Comparison of ENCODE assay signal across 39 cellular contexts in the genomic region with DNA sequence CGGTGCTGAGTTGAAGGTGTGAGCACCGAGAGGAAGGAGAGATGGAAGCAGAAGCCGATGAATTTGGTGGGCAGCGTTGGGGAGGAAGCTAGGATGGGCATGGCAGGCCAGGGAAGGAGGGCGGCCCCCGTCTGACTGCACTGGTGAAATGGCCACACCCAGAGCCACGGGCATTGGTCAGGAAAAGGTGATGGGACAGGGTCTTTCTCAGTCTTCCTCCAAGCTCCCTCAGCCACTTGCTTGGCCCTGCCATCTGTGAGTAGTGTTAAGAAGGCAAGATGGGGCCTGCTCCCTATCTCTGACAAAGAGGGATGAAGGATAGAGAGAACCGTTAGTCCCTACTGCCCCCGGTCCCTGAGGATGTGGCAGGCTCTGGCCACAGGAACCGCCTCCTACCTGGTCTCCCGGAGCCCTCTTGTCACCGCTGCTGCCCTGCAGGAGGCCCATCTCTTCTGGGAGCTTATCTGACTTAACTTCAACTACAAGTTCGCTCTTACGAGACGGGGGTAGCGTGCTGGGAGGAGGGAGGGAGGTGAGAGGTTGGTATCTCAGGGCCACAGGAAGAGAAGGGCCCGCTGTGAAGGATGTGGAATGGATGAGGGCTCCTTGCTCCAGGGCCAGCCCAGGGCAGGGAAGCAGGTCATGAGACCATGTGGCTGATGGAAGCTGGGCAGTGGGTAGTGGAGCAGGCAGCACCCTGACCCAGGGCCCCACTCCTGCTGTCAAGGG. TPM values are rescaled to one million over a fixed set of nuclear protein-coding genes. Genes with fewer than 3 reads are reported as not detected.
DNase-seq lines count a peak whose midpoint lies in the region; ATAC-seq, FAIRE-seq and TF ChIP-seq lines count a peak whose summit lies in the region.
"Had no signal": no experiment of that assay in that cellular context is flagged by ENCODE, and none has a peak within 500 bp of the region (broad histone marks: within the 10 kb centered on the region; RNA-seq: fewer than 3 reads in every experiment).

No MANE protein-coding gene starts in this region.

- no peaks in the 10 kb centered on the region for H3K27me3 Mint-ChIP-seq in naive thymus-derived CD8-positive, alpha-beta T cell

- H4K91ac ChIP-seq in H1 (replicated peaks; ENCODE audit: insufficient read length, low read length) = no peak overlapping the region

- DNase-seq in activated naive CD4-positive, alpha-beta T cell treated with anti-CD3 and anti-CD28 coated beads, Interleukin-2, amount 50 U/mL, for 72 hours (ENCODE audit: low spot score in 2 of 2) = no peak
- DNase-seq in activated naive CD4-positive, alpha-beta T cell (lab: John Stamatoyannopoulos, UW) = no peak
- DNase-seq in H1 (ENCODE audit: low read depth in 1 of 2, low spot score in 2 of 2) (no peak), tibial artery (peak in 1 of 2 donors; percentile 67), cerebellar nuclear complex (lab: John Stamatoyannopoulos, UW) (no peak), GM12892 (ENCODE audit: insufficient read length) (no peak)
- no peak for DNase-seq in naive thymus-derived CD8-positive, alpha-beta T cell
- DNase-seq: activated CD4-positive, alpha-beta memory T cell treated with anti-CD3 and anti-CD28 coated beads for 36 hours; activated CD8-positive, alpha-beta memory T cell treated with anti-CD3 and anti-CD28 coated beads, Interleukin-2, amount 50 U/mL, for 4 hours; activated naive CD4-positive, alpha-beta T cell treated with anti-CD3 and anti-CD28 coated beads, Interleukin-2, amount 50 U/mL, for 16 hours; amniotic stem cell; effector CD4-positive, alpha-beta T cell; erythroblast; heart right ventricle; naive B cell; NCI-H1417 treated with DMSO at 0.1 percent for 48 hours; NCI-H2081; NCI-H69; nucleus accumbens; PC-9; SHP77; stimulated activated CD4-positive, alpha-beta T cell treated with anti-CD3 and anti-CD28 coated beads, Interleukin-12 subunit alpha, Interleukin-12 subunit beta, amount 100 ng/mL, for 4 hours; stimulated activated CD4-positive, alpha-beta T cell treated with anti-CD3 and anti-CD28 coated beads, Interleukin-4, amount 100 ng/mL, for 1 hour; substantia nigra; T-helper 2 cell had no signal

- H3K56ac ChIP-seq in H1 (replicated peaks; ENCODE audit: insufficient read length, low read depth, low read length) = no peak overlapping the region

- no peaks in the 10 kb centered on the region for H3K79me2 ChIP-seq in H1 (ENCODE audit: control insufficient read depth in 1 of 2, insufficient read depth in 2 of 2, low read length in 2 of 2)

- H3K4me2 ChIP-seq in H1 (ENCODE audit: insufficient read depth in 1 of 2, low read depth in 2 of 2, low read length in 2 of 2) = no peak overlapping the region
- H3K4me2 ChIP-seq: PC-9 had no signal

- TF ChIP-seq CTCF in H1 (IDR thresholded peaks at IDR 0.05; ENCODE audit: control extremely low read depth in 1 of 3, insufficient read depth in 1 of 3, low read depth in 1 of 3, low read length in 3 of 3) (no peak), tibial artery (IDR thresholded peaks at IDR 0.05) (no peak)

- no peaks in the 10 kb centered on the region for H3K79me1 ChIP-seq in H1 (ENCODE audit: low read depth, low read length)

- H3K23me2 ChIP-seq in H1 (ENCODE audit: low read depth, low read length) = peaks cover 3% of the 10 kb centered on the region; the same call in 1 of the 2 replicates

- intact Hi-C loops in tibial artery (cut with DNase I; ENCODE audit: low total_unique reads) = no loop called here

- POLR2A ChIA-PET in H1 (lab: Charles Lee; ENCODE audit: partially characterized antibody) = interaction anchor here (0.6 to 5.6 kb wide), 6 partner anchors 7 to 225 kb away, joined by 3 to 44 read pairs (median 4); partner anchors contain the start of gene MCAM
- POLR2A ChIA-PET in naive thymus-derived CD8-positive, alpha-beta T cell (lab: Charles Lee) = interaction anchor here (0.6 to 7.8 kb wide), 2 partner anchors 10 to 100 kb away, joined by 4 to 138 read pairs; partner anchors contain the start of gene MCAM

- no peak overlapping the region for H3K27ac ChIP-seq in H1 (ENCODE audit: low read depth, low read length)
- H3K27ac ChIP-seq in tibial artery = peak overlapping the region; percentile 99
- H3K27ac ChIP-seq: HL-60, PC-9, prostate gland had no signal

- ATAC-seq in activated naive CD4-positive, alpha-beta T cell treated with anti-CD3 and anti-CD28 coated beads, Interleukin-2, amount 50 U/mL, for 72 hours = no peak
- no peak for ATAC-seq in naive thymus-derived CD8-positive, alpha-beta T cell
- no peak for ATAC-seq in HG03280 (IDR thresholded peaks at IDR 0.05; ENCODE audit: unreplicated experiment)
- ATAC-seq: activated CD4-positive, CD25-positive, alpha-beta regulatory T cell treated with anti-CD3 and anti-CD28 coated beads, Interleukin-2, amount 50 U/mL, for 24 hours; sciatic nerve had no signal

- H3K23ac ChIP-seq in H1 (ENCODE audit: insufficient read length) = no peak overlapping the region

- H4K8ac ChIP-seq in H1 (ENCODE audit: extremely low read depth, insufficient read depth, low read length) = peak overlapping the region; percentile 16; the same call in 1 of the 2 replicates

- no peak overlapping the region for H3K4me3 Mint-ChIP-seq in naive thymus-derived CD8-positive, alpha-beta T cell
- H3K4me3 Mint-ChIP-seq: activated CD4-positive, alpha-beta memory T cell treated with anti-CD3 and anti-CD28 coated beads for 36 hours; mesothelial cell of epicardium had no signal

- no peak overlapping the region for H3K9ac ChIP-seq in H1 (replicated peaks in 1 of 4; ENCODE audit: extremely low read depth in 1 of 4, low read depth in 3 of 4, low read length in 3 of 4)

- no peak overlapping the region for H3K14ac ChIP-seq in H1 (ENCODE audit: insufficient read length)

- H3K27ac Mint-ChIP-seq in activated naive CD4-positive, alpha-beta T cell treated with anti-CD3 and anti-CD28 coated beads, Interleukin-2, amount 50 U/mL, for 72 hours = peak overlapping the region; percentile 55 to 74
- H3K27ac Mint-ChIP-seq in naive thymus-derived CD8-positive, alpha-beta T cell = peak overlapping the region in 8 of 10 donors; percentile 25 to 91 (median 72)
- H3K27ac Mint-ChIP-seq: activated CD4-positive, alpha-beta memory T cell treated with anti-CD3 and anti-CD28 coated beads for 36 hours; mesothelial cell of epicardium; naive B cell had no signal

- H2AFZ ChIP-seq in H1 (ENCODE audit: low read length) = no peak overlapping the region
- H2AFZ ChIP-seq: PC-9 had no signal

- H3K9me3 ChIP-seq in H1 (ENCODE audit: insufficient read depth in 2 of 2, low read depth in 1 of 2, low read length in 1 of 2) (no peaks in the 10 kb centered on the region), tibial artery (no peaks in the 10 kb centered on the region)
- H3K9me3 ChIP-seq: HAP-1, heart right ventricle, prostate gland had no signal

- H3K9me3 Mint-ChIP-seq in activated naive CD4-positive, alpha-beta T cell treated with anti-CD3 and anti-CD28 coated beads, Interleukin-2, amount 50 U/mL, for 72 hours = no peaks in the 10 kb centered on the region
- H3K9me3 Mint-ChIP-seq in naive thymus-derived CD8-positive, alpha-beta T cell = no peaks in the 10 kb centered on the region
- H3K9me3 Mint-ChIP-seq: activated CD4-positive, alpha-beta memory T cell treated with anti-CD3 and anti-CD28 coated beads for 36 hours; mesothelial cell of epicardium; naive B cell had no signal

- no peak overlapping the region for H3K4ac ChIP-seq in H1 (replicated peaks; ENCODE audit: insufficient read length, low read depth, low read length)

- H2BK20ac ChIP-seq in H1 (ENCODE audit: low read length) = no peak overlapping the region

- H3K4me1 ChIP-seq in H1 (replicated peaks in 1 of 4; ENCODE audit: control insufficient read depth in 3 of 4, insufficient read depth in 4 of 4, low read length in 3 of 4) (peaks cover 0 to 7% (median 6%) of the 10 kb centered on the region in 4 experiments; a peak in 6 of 7 replicates), tibial artery (peaks cover 0 to 97% (median 72%) of the 10 kb centered on the region in 4 donors)
- H3K4me1 ChIP-seq: HAP-1, prostate gland had no signal

- H3K4me1 Mint-ChIP-seq in naive thymus-derived CD8-positive, alpha-beta T cell = peaks cover 15 to 36% (median 30%) of the 10 kb centered on the region in 4 donors
- H3K4me1 Mint-ChIP-seq: mesothelial cell of epicardium had no signal

- CTCF ChIA-PET in H1 (lab: Charles Lee; ENCODE audit: partially characterized antibody) = interaction anchor here (1.4 to 13.8 kb wide), 6 partner anchors 8 to 165 kb away, joined by 3 to 174 read pairs (median 10); no protein-coding TSS in a partner anchor

- no peak overlapping the region for H2BK120ac ChIP-seq in H1 (replicated peaks; ENCODE audit: low read depth, low read length)

- H3K18ac ChIP-seq in H1 (ENCODE audit: extremely low read depth, low read length) = no peak overlapping the region

- FAIRE-seq in H1 (lab: Jason Lieb, UNC) (no peak), GM12892 (lab: Jason Lieb, UNC) (no peak)
- FAIRE-seq: D721Med, GM18507, urothelium cell line had no signal

- no peak for TF ChIP-seq EP300 in H1 (IDR thresholded peaks at IDR 0.05; ENCODE audit: borderline replicate concordance in 1 of 2, low read depth in 2 of 2, low read length in 2 of 2)

- no peak overlapping the region for H2BK5ac ChIP-seq in H1 (ENCODE audit: low read depth, low read length)

- no peak for TF ChIP-seq POLR2A in H1 (IDR thresholded peaks at IDR 0.05; ENCODE audit: control extremely low read depth in 1 of 2, low read depth in 2 of 2, low read length in 2 of 2)
- TF ChIP-seq POLR2A in GM12892 (IDR thresholded peaks at IDR 0.05; ENCODE audit: low read depth, low read length) = no peak

- no peak for TF ChIP-seq RAD21 in H1 (IDR thresholded peaks at IDR 0.05 in 1 of 2, conservative IDR thresholded peaks at IDR 0.05 in 1 of 2; ENCODE audit: low read depth in 2 of 2, low read length in 2 of 2)

- no peak overlapping the region for H2BK12ac ChIP-seq in H1 (ENCODE audit: low read depth, low read length)

- H4K5ac ChIP-seq in H1 (ENCODE audit: insufficient read length, low read depth, low read length) = no peak overlapping the region

- H3K36me3 ChIP-seq in H1 (ENCODE audit: control insufficient read depth in 2 of 4, insufficient read depth in 4 of 4, low read length in 3 of 4) (peaks cover 0 to 23% (median 3%) of the 10 kb centered on the region in 4 experiments; a peak in 5 of 8 replicates), tibial artery (peaks cover 72 to 74% (median 73%) of the 10 kb centered on the region in 3 donors)
- H3K36me3 ChIP-seq: prostate gland had no signal

- H3K27me3 ChIP-seq in H1 (replicated peaks in 1 of 4; ENCODE audit: control insufficient read depth in 3 of 4, extremely low read depth in 1 of 4, insufficient read depth in 3 of 4, low read length in 3 of 4) (peaks cover 0 to 10% (median 8%) of the 10 kb centered on the region in 4 experiments; a peak in 4 of 7 replicates), tibial artery (no peaks in the 10 kb centered on the region)

- H2AK5ac ChIP-seq in H1 (ENCODE audit: low read depth, low read length) = no peak overlapping the region

- H3K4me3 ChIP-seq in H1 (ENCODE audit: extremely low read depth in 1 of 4, insufficient read depth in 2 of 4, low read depth in 3 of 4, low read length in 4 of 4) (no peak overlapping the region), tibial artery (peak overlapping the region in 1 of 2 donors; percentile 97)
- H3K4me3 ChIP-seq: HAP-1, heart right ventricle, PC-9, prostate gland had no signal

- peaks cover 4 to 6% of the 10 kb centered on the region in 2 experiments for H4K20me1 ChIP-seq in H1 (replicated peaks in 1 of 2; ENCODE audit: control insufficient read depth in 1 of 2, insufficient read depth in 2 of 2, low read length in 2 of 2)

- WGBS in H1 (ENCODE audit: extremely low coverage in 1 of 2, insufficient coverage in 1 of 2, insufficient read length in 1 of 2, insufficient replicate concordance in 2 of 2, low coverage in 1 of 2, low lambda C conversion rate in 2 of 2, missing lambda C conversion rate in 1 of 2), 2 experiments = 90% methylated on average over 17 of the region's 17 CpGs; no CpG with 5 or more reads in 1 of the 2 experiments

- H3K36me3 Mint-ChIP-seq in activated naive CD4-positive, alpha-beta T cell treated with anti-CD3 and anti-CD28 coated beads, Interleukin-2, amount 50 U/mL, for 72 hours = peaks cover 3 to 4% of the 10 kb centered on the region in 2 donors
- peaks cover 0 to 8% (median 0%) of the 10 kb centered on the region in 3 donors for H3K36me3 Mint-ChIP-seq in naive thymus-derived CD8-positive, alpha-beta T cell

- no peak overlapping the region for H2BK15ac ChIP-seq in H1 (ENCODE audit: low read length)

RNA-seq across cellular contexts. Expression of gene MCAM, which starts 6.8 kb away (rescaled TPM):
- total RNA-seq in activated naive CD4-positive, alpha-beta T cell treated with anti-CD3 and anti-CD28 coated beads, Interleukin-2, amount 50 U/mL, for 72 hours = 10 to 100 TPM in 1 of 2 donors, 1 to 10 TPM in 1; 3.5 to 15.7 TPM
- total RNA-seq in H1 (2021; fragmentation: NEBNext Ultra II Directional; extraction: Animal tissue kit (Norgen Biotek cat#: 25700)) = 19.6 and 22.4 TPM in 2 replicates
- 32.2 and 63.2 TPM in 2 replicates for polyA plus RNA-seq in H1 (2011; rRNA removed)
- polyA plus RNA-seq in H1 (2011; cell fraction: cytosol; rRNA removed) = 60.7 TPM
- 25.3 TPM for polyA plus RNA-seq in H1 (2011; cell fraction: nucleus; rRNA removed)
- polyA plus RNA-seq in H1 (2012, experiment 1 of 2) = 12.0 to 16.4 TPM (median 13.7 TPM) in 4 replicates
- 12.7 TPM for polyA plus RNA-seq in H1 (2012, experiment 2 of 2)
- polyA plus RNA-seq in H1 (2013, experiment 1 of 2) = 28.6 TPM
- 28.6 TPM for polyA plus RNA-seq in H1 (2013, experiment 2 of 2)
- polyA minus RNA-seq in H1 (2011; rRNA and poly(A)+ RNA removed) = 11.1 and 12.2 TPM in 2 replicates
- polyA minus RNA-seq in H1 (2011; cell fraction: cytosol; rRNA and poly(A)+ RNA removed) = 11.2 TPM
- polyA minus RNA-seq in H1 (2011; cell fraction: nucleus; rRNA and poly(A)+ RNA removed) = 19.3 TPM
- under 1 TPM; 0.33 to 0.55 TPM for total RNA-seq in naive thymus-derived CD8-positive, alpha-beta T cell
- polyA plus RNA-seq in naive thymus-derived CD8-positive, alpha-beta T cell = 1 to 10 TPM in 1 of 3 donors, under 1 TPM in 2; 0.35 to 1.2 (median 0.65) TPM
- 3.1 TPM for polyA plus RNA-seq in GM12892 (2012; ENCODE audit: missing spikeins)

RNA-seq across cellular contexts. Expression of gene RNF26, which starts 24.2 kb away (rescaled TPM):
- total RNA-seq in activated naive CD4-positive, alpha-beta T cell treated with anti-CD3 and anti-CD28 coated beads, Interleukin-2, amount 50 U/mL, for 72 hours = 10 to 100 TPM; 37.6 to 38.8 TPM
- total RNA-seq in H1 (2021; fragmentation: NEBNext Ultra II Directional; extraction: Animal tissue kit (Norgen Biotek cat#: 25700)) = 82.7 and 86.6 TPM in 2 replicates
- polyA plus RNA-seq in H1 (2011; rRNA removed) = 84.0 and 126 TPM in 2 replicates
- 70.2 TPM for polyA plus RNA-seq in H1 (2011; cell fraction: cytosol; rRNA removed)
- polyA plus RNA-seq in H1 (2011; cell fraction: nucleus; rRNA removed) = 78.5 TPM
- polyA plus RNA-seq in H1 (2012, experiment 1 of 2) = 62.6 to 82.3 TPM (median 76.8 TPM) in 4 replicates
- 108 TPM for polyA plus RNA-seq in H1 (2012, experiment 2 of 2)
- 78.7 TPM for polyA plus RNA-seq in H1 (2013, experiment 1 of 2)
- polyA plus RNA-seq in H1 (2013, experiment 2 of 2) = 85.7 TPM
- 91.8 and 114 TPM in 2 replicates for polyA minus RNA-seq in H1 (2011; rRNA and poly(A)+ RNA removed)
- polyA minus RNA-seq in H1 (2011; cell fraction: cytosol; rRNA and poly(A)+ RNA removed) = 73.1 TPM
- 59.0 TPM for polyA minus RNA-seq in H1 (2011; cell fraction: nucleus; rRNA and poly(A)+ RNA removed)
- 10 to 100 TPM; 19.8 to 21.1 TPM for total RNA-seq in naive thymus-derived CD8-positive, alpha-beta T cell
- 10 to 100 TPM; 37.0 to 45.9 (median 39.6) TPM for polyA plus RNA-seq in naive thymus-derived CD8-positive, alpha-beta T cell
- polyA plus RNA-seq in GM12892 (2012; ENCODE audit: missing spikeins) = 8.6 TPM

RNA-seq across cellular contexts. Expression of gene C1QTNF5, which starts 30.6 kb away (rescaled TPM):
- not detected for total RNA-seq in activated naive CD4-positive, alpha-beta T cell treated with anti-CD3 and anti-CD28 coated beads, Interleukin-2, amount 50 U/mL, for 72 hours
- 1.5 and 2.2 TPM in 2 replicates for total RNA-seq in H1 (2021; fragmentation: NEBNext Ultra II Directional; extraction: Animal tissue kit (Norgen Biotek cat#: 25700))
- 2.7 and 3.4 TPM in 2 replicates for polyA plus RNA-seq in H1 (2011; rRNA removed)
- polyA plus RNA-seq in H1 (2011; cell fraction: cytosol; rRNA removed) = 3.0 TPM
- 3.0 TPM for polyA plus RNA-seq in H1 (2011; cell fraction: nucleus; rRNA removed)
- polyA plus RNA-seq in H1 (2012, experiment 1 of 2) = 1.1 to 2.5 TPM (median 1.7 TPM) in 4 replicates
- 2.3 TPM for polyA plus RNA-seq in H1 (2012, experiment 2 of 2)
- polyA plus RNA-seq in H1 (2013, experiment 1 of 2) = 1.3 TPM
- 1.5 TPM for polyA plus RNA-seq in H1 (2013, experiment 2 of 2)
- polyA minus RNA-seq in H1 (2011; rRNA and poly(A)+ RNA removed) = 0.73 and 0.76 TPM in 2 replicates
- 1.5 TPM for polyA minus RNA-seq in H1 (2011; cell fraction: cytosol; rRNA and poly(A)+ RNA removed)
- polyA minus RNA-seq in H1 (2011; cell fraction: nucleus; rRNA and poly(A)+ RNA removed) = 2.2 TPM
- not detected for total RNA-seq in naive thymus-derived CD8-positive, alpha-beta T cell
- not detected for polyA plus RNA-seq in naive thymus-derived CD8-positive, alpha-beta T cell
- not detected for polyA plus RNA-seq in GM12892 (2012; ENCODE audit: missing spikeins)
- total RNA-seq: A172; activated CD4-positive, alpha-beta memory T cell treated with anti-CD3 and anti-CD28 coated beads for 36 hours; PC-9 had no signal

RNA-seq across cellular contexts. Expression of gene MFRP, which starts 36.4 kb away (rescaled TPM):
- total RNA-seq in activated naive CD4-positive, alpha-beta T cell treated with anti-CD3 and anti-CD28 coated beads, Interleukin-2, amount 50 U/mL, for 72 hours = not detected
- total RNA-seq in H1 (2021; fragmentation: NEBNext Ultra II Directional; extraction: Animal tissue kit (Norgen Biotek cat#: 25700)) = not detected in 2 replicates
- 0.02 TPM in 2 replicates for polyA plus RNA-seq in H1 (2011; rRNA removed)
- not detected for polyA plus RNA-seq in H1 (2011; cell fraction: cytosol; rRNA removed)
- polyA plus RNA-seq in H1 (2011; cell fraction: nucleus; rRNA removed) = 0.09 TPM
- not detected in 4 replicates for polyA plus RNA-seq in H1 (2012, experiment 1 of 2)
- polyA plus RNA-seq in H1 (2012, experiment 2 of 2) = not detected
- polyA plus RNA-seq in H1 (2013, experiment 1 of 2) = 0.02 TPM
- 0.02 TPM for polyA plus RNA-seq in H1 (2013, experiment 2 of 2)
- not detected in 2 replicates for polyA minus RNA-seq in H1 (2011; rRNA and poly(A)+ RNA removed)
- polyA minus RNA-seq in H1 (2011; cell fraction: cytosol; rRNA and poly(A)+ RNA removed) = not detected
- not detected for polyA minus RNA-seq in H1 (2011; cell fraction: nucleus; rRNA and poly(A)+ RNA removed)
- not detected for total RNA-seq in naive thymus-derived CD8-positive, alpha-beta T cell
- not detected for polyA plus RNA-seq in naive thymus-derived CD8-positive, alpha-beta T cell
- not detected for polyA plus RNA-seq in GM12892 (2012; ENCODE audit: missing spikeins)
- total RNA-seq: A172; activated CD4-positive, alpha-beta memory T cell treated with anti-CD3 and anti-CD28 coated beads for 36 hours; fibroblast of villous mesenchyme; heart right ventricle; kidney epithelial cell; lower leg skin; mesothelial cell of epicardium; PC-9; prostate gland; sciatic nerve had no signal
